In the genomic region with DNA sequence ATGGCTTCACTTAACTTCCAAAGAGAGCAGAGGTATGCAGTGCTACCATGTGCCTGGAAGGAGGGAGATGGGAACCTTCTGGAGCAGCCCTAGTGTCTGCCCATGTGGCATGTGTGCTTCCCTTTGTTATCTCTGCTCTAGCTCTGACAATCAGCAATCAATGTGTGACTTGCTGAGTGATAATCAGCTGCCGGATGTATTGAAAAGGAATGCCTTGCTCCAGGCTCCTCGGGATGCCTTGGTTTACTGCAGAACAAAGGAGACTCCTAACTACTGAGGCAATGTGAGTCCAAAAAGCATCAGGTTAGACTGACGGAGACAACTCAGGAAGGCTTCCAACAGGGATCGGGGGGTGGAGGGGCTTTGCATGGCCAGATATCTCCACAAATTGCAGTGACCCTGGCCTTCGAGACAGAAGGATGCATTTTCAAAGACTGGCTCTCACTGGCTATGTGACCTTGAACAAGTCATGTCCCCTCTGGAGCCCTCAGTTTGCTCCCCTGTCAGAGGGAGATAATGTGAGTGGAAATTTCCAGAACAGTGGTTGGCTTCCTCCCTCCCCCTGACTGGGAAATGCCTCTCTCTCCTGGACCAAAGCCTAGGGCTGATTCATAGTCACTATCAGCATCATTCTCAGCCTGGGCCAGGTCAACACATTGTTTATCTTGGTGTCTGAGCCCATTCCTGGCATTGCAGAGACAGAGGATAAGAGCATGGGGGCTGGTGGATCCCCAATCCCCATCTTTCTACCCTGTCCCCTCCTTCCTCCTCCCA, we compare ENCODE assay signal across 9 cellular contexts. TPM values are rescaled to one million over a fixed set of nuclear protein-coding genes. Genes with fewer than 3 reads are reported as not detected.
A peak's percentile ranks its signal among the peaks of the same experiment; 100 is the strongest.
DNase-seq lines count a peak whose midpoint lies in the region; ATAC-seq, FAIRE-seq and TF ChIP-seq lines count a peak whose summit lies in the region.
"Had no signal": no experiment of that assay in that cellular context is flagged by ENCODE, and none has a peak within 500 bp of the region (broad histone marks: within the 10 kb centered on the region; RNA-seq: fewer than 3 reads in every experiment).

No MANE protein-coding gene starts in this region.

- H4K91ac ChIP-seq in IMR-90 (ENCODE audit: insufficient read depth, low read depth, low read length), result peak overlapping the region; percentile 99
- H4K91ac ChIP-seq in H1 (replicated peaks; ENCODE audit: insufficient read length, low read length), result no peak overlapping the region

- peak overlapping the region; percentile 90 for H3K14ac ChIP-seq in IMR-90 (replicated peaks; ENCODE audit: low read depth, low read length)
- no peak overlapping the region for H3K14ac ChIP-seq in H1 (ENCODE audit: insufficient read length)

- no peak for TF ChIP-seq CTCF in IMR-90 (conservative IDR thresholded peaks at IDR 0.05; ENCODE audit: low read depth, low read length)
- no peak for TF ChIP-seq CTCF in H1 (IDR thresholded peaks at IDR 0.05; ENCODE audit: control extremely low read depth in 1 of 3, insufficient read depth in 1 of 3, low read depth in 1 of 3, low read length in 3 of 3)
- no peak for TF ChIP-seq CTCF in lower leg skin (IDR thresholded peaks at IDR 0.05)
- TF ChIP-seq CTCF in upper lobe of left lung (IDR thresholded peaks at IDR 0.05), result no peak
- no peak for TF ChIP-seq CTCF in MM.1S (IDR thresholded peaks at IDR 0.05; ENCODE audit: low read length)

- H3K4me1 ChIP-seq in IMR-90 (ENCODE audit: control insufficient read depth, insufficient read depth, low read length), result peaks cover 15% of the 10 kb centered on the region
- peaks cover 0 to 3% (median 0%) of the 10 kb centered on the region in 4 experiments; a peak in 2 of 7 replicates for H3K4me1 ChIP-seq in H1 (replicated peaks in 1 of 4; ENCODE audit: control insufficient read depth in 3 of 4, insufficient read depth in 4 of 4, low read length in 3 of 4)
- H3K4me1 ChIP-seq in upper lobe of left lung, result no peaks in the 10 kb centered on the region
- H3K4me1 ChIP-seq in MM.1S (ENCODE audit: low read length), result no peaks in the 10 kb centered on the region
- H3K4me1 ChIP-seq in small intestine (ENCODE audit: control insufficient read depth in 2 of 2, insufficient read depth in 1 of 2, low read depth in 1 of 2, low read length in 1 of 2), result no peaks in the 10 kb centered on the region

- dilution Hi-C loops in IMR-90 (cut with HindIII; ENCODE audit: low sequenced_read_pairs, unreplicated experiment), result no loop called here

- H4K8ac ChIP-seq in IMR-90 (ENCODE audit: low read depth in 2 of 2, low read length in 2 of 2) (peak overlapping the region; percentile 48 to 93; a peak in 3 of 4 replicates), H1 (ENCODE audit: extremely low read depth, insufficient read depth, low read length) (no peak overlapping the region)

- H3K18ac ChIP-seq in IMR-90 (ENCODE audit: low read depth, low read length), result peak overlapping the region; percentile 73
- H3K18ac ChIP-seq in H1 (ENCODE audit: extremely low read depth, low read length), result no peak overlapping the region

- no peak overlapping the region for H3K27ac Mint-ChIP-seq in stimulated activated effector memory CD8-positive, alpha-beta T cell treated with anti-CD3 and anti-CD28 coated beads, Interleukin-12 subunit alpha, Interleukin-12 subunit beta, amount 100 ng/mL, for 72 hours

- TF ChIP-seq EP300 in H1 (IDR thresholded peaks at IDR 0.05; ENCODE audit: borderline replicate concordance in 1 of 2, low read depth in 2 of 2, low read length in 2 of 2), result no peak
- no peak for TF ChIP-seq EP300 in upper lobe of left lung (IDR thresholded peaks at IDR 0.05)

- H2BK15ac ChIP-seq in IMR-90 (ENCODE audit: low read depth, low read length) (peak overlapping the region; percentile 99; the same call in 2 of the 3 replicates), H1 (ENCODE audit: low read length) (no peak overlapping the region)

- no peaks in the 10 kb centered on the region for H3F3A ChIP-seq in MM.1S (ENCODE audit: insufficient read depth, low read length)

- H3K27ac ChIP-seq in IMR-90 (ENCODE audit: insufficient read depth, low read length) (peak overlapping the region; percentile 82), H1 (ENCODE audit: low read depth, low read length) (no peak overlapping the region), upper lobe of left lung (no peak overlapping the region), MM.1S (ENCODE audit: low read length) (no peak overlapping the region), small intestine (ENCODE audit: low read depth in 1 of 2, low read length in 1 of 2) (no peak overlapping the region)

- POLR2A ChIA-PET in IMR-90 (lab: Charles Lee; ENCODE audit: unreplicated experiment), result no interaction called here
- POLR2A ChIA-PET in H1 (lab: Charles Lee; ENCODE audit: partially characterized antibody), result no interaction called here

- H3K9ac ChIP-seq in IMR-90 (ENCODE audit: low read depth, low read length) (no peak overlapping the region), H1 (replicated peaks in 1 of 4; ENCODE audit: extremely low read depth in 1 of 4, low read depth in 3 of 4, low read length in 3 of 4) (no peak overlapping the region; a peak in 1 of 7 replicates), MM.1S (ENCODE audit: low read length) (no peak overlapping the region)

- FAIRE-seq in H1 (lab: Jason Lieb, UNC) (no peak), small intestine (lab: Jason Lieb, UNC) (no peak)

- no peaks in the 10 kb centered on the region for H3K23me2 ChIP-seq in H1 (ENCODE audit: low read depth, low read length)

- H2AK5ac ChIP-seq in IMR-90 (ENCODE audit: low read depth, low read length) (peak overlapping the region; percentile 100), H1 (ENCODE audit: low read depth, low read length) (no peak overlapping the region)

- DNase-seq in IMR-90 (peak; percentile 96), H1 (ENCODE audit: low read depth in 1 of 2, low spot score in 2 of 2) (no peak), lower leg skin (ENCODE audit: low spot score in 2 of 2) (peak; percentile 67 to 83), upper lobe of left lung (no peak), MM.1S (no peak), small intestine (no peak)
- DNase-seq in stimulated activated effector memory CD8-positive, alpha-beta T cell treated with anti-CD3 and anti-CD28 coated beads, Interleukin-12 subunit alpha, Interleukin-12 subunit beta, amount 100 ng/mL, for 72 hours (ENCODE audit: low spot score in 2 of 2), result no peak
- DNase-seq: NCI-H510A had no signal

- ATAC-seq in IMR-90 (ENCODE audit: low read depth) (peak; percentile 90), upper lobe of left lung (ENCODE audit: low FRiP score in 2 of 2) (peak; percentile 70 to 86), GM18907 (IDR thresholded peaks at IDR 0.05; ENCODE audit: unreplicated experiment) (no peak)
- ATAC-seq in stimulated activated effector memory CD8-positive, alpha-beta T cell treated with anti-CD3 and anti-CD28 coated beads, Interleukin-12 subunit alpha, Interleukin-12 subunit beta, amount 100 ng/mL, for 72 hours, result no peak

- no peaks in the 10 kb centered on the region for H3K4me1 Mint-ChIP-seq in stimulated activated effector memory CD8-positive, alpha-beta T cell treated with anti-CD3 and anti-CD28 coated beads, Interleukin-12 subunit alpha, Interleukin-12 subunit beta, amount 100 ng/mL, for 72 hours

- H2BK5ac ChIP-seq in IMR-90 (ENCODE audit: low read depth, low read length, poor library complexity, severe bottlenecking), result peak overlapping the region; percentile 83
- no peak overlapping the region for H2BK5ac ChIP-seq in H1 (ENCODE audit: low read depth, low read length)

- intact Hi-C loops in IMR-90 (cut with micrococcal nuclease), result loop anchor here (1.0 kb wide), 1 partner anchor 237 kb away; no protein-coding TSS in a partner anchor
- intact Hi-C loops in lower leg skin (cut with DNase I; ENCODE audit: low total_unique reads), result no loop called here

- H4K5ac ChIP-seq in IMR-90 (ENCODE audit: low read depth, low read length) (peak overlapping the region; percentile 82), H1 (ENCODE audit: insufficient read length, low read depth, low read length) (no peak overlapping the region)

- H3K9me3 ChIP-seq in IMR-90 (ENCODE audit: control insufficient read depth, insufficient read depth, low read length), result peaks cover 3% of the 10 kb centered on the region
- peaks cover 0 to 12% of the 10 kb centered on the region in 2 experiments; a peak in 3 of 4 replicates for H3K9me3 ChIP-seq in H1 (ENCODE audit: insufficient read depth in 2 of 2, low read depth in 1 of 2, low read length in 1 of 2)
- peaks cover 0 to 6% (median 0%) of the 10 kb centered on the region in 4 donors for H3K9me3 ChIP-seq in upper lobe of left lung
- no peaks in the 10 kb centered on the region for H3K9me3 ChIP-seq in MM.1S (replicated peaks; ENCODE audit: insufficient read depth, low read length)
- H3K9me3 ChIP-seq in small intestine (ENCODE audit: control insufficient read depth, low read depth), result no peaks in the 10 kb centered on the region

- H2BK12ac ChIP-seq in H1 (ENCODE audit: low read depth, low read length), result no peak overlapping the region

- TF ChIP-seq RAD21 in IMR-90 (IDR thresholded peaks at IDR 0.05; ENCODE audit: low read length) (peak; percentile 12; the same call in 1 of the 2 replicates), H1 (IDR thresholded peaks at IDR 0.05 in 1 of 2, conservative IDR thresholded peaks at IDR 0.05 in 1 of 2; ENCODE audit: low read depth in 2 of 2, low read length in 2 of 2) (no peak)

- peaks cover 18% of the 10 kb centered on the region for H3K9me1 ChIP-seq in IMR-90 (ENCODE audit: insufficient read depth, low read length)

- TF ChIP-seq POLR2A in IMR-90 (IDR thresholded peaks at IDR 0.05; ENCODE audit: low read depth, low read length) (no peak), H1 (IDR thresholded peaks at IDR 0.05; ENCODE audit: control extremely low read depth in 1 of 2, low read depth in 2 of 2, low read length in 2 of 2) (no peak), lower leg skin (IDR thresholded peaks at IDR 0.05) (no peak), upper lobe of left lung (IDR thresholded peaks at IDR 0.05) (no peak)

- peak overlapping the region; percentile 99 for H3K4ac ChIP-seq in IMR-90 (ENCODE audit: low read depth, low read length)
- H3K4ac ChIP-seq in H1 (replicated peaks; ENCODE audit: insufficient read length, low read depth, low read length), result no peak overlapping the region

- H3K4me3 ChIP-seq in IMR-90 (ENCODE audit: insufficient read depth, low read depth, low read length) (no peak overlapping the region), H1 (ENCODE audit: extremely low read depth in 1 of 4, insufficient read depth in 2 of 4, low read depth in 3 of 4, low read length in 4 of 4) (no peak overlapping the region), lower leg skin (ENCODE audit: low read depth, poor library complexity, severe bottlenecking) (no peak overlapping the region), upper lobe of left lung (no peak overlapping the region), MM.1S (ENCODE audit: low read length) (no peak overlapping the region), small intestine (ENCODE audit: low read depth in 1 of 2, low read length in 2 of 2) (no peak overlapping the region)

- H3K36me3 ChIP-seq in IMR-90 (ENCODE audit: control insufficient read depth, insufficient read depth, low read length), result no peaks in the 10 kb centered on the region
- H3K36me3 ChIP-seq in H1 (ENCODE audit: control insufficient read depth in 2 of 4, insufficient read depth in 4 of 4, low read length in 3 of 4), result no peaks in the 10 kb centered on the region
- no peaks in the 10 kb centered on the region for H3K36me3 ChIP-seq in upper lobe of left lung
- no peaks in the 10 kb centered on the region for H3K36me3 ChIP-seq in MM.1S (replicated peaks; ENCODE audit: insufficient read depth, low read length)
- H3K36me3 ChIP-seq in small intestine (ENCODE audit: control insufficient read depth in 2 of 2, insufficient read depth in 2 of 2, low read length in 2 of 2), result no peaks in the 10 kb centered on the region

- H3K79me2 ChIP-seq in H1 (ENCODE audit: control insufficient read depth in 1 of 2, insufficient read depth in 2 of 2, low read length in 2 of 2) (no peaks in the 10 kb centered on the region), MM.1S (ENCODE audit: low read length) (no peaks in the 10 kb centered on the region)

- peak overlapping the region; percentile 85 for H3K23ac ChIP-seq in IMR-90 (ENCODE audit: low read depth, low read length)
- H3K23ac ChIP-seq in H1 (ENCODE audit: insufficient read length), result no peak overlapping the region

- no TSS peak for BruUV-seq in IMR-90 (replicated peaks; lab: Mats Ljungman, UMichigan)

- no peaks in the 10 kb centered on the region for H3K9me2 ChIP-seq in MM.1S (replicated peaks; ENCODE audit: insufficient read depth, low read length)

- in situ Hi-C loops in IMR-90 (cut with MboI; ENCODE audit: low sequenced_read_pairs), result no loop called here

- H2BK20ac ChIP-seq in IMR-90 (ENCODE audit: low read depth, low read length) (peak overlapping the region; percentile 99), H1 (ENCODE audit: low read length) (no peak overlapping the region)

- WGBS in IMR-90 (ENCODE audit: extremely low coverage in 2 of 2, insufficient read length in 1 of 2), 2 experiments, result 87% methylated on average over 3 of the region's 5 CpGs; no CpG with 5 or more reads in 1 of the 2 experiments
- WGBS in H1 (ENCODE audit: extremely low coverage in 1 of 2, insufficient coverage in 1 of 2, insufficient read length in 1 of 2, insufficient replicate concordance in 2 of 2, low coverage in 1 of 2, low lambda C conversion rate in 2 of 2, missing lambda C conversion rate in 1 of 2), 2 experiments, result 82% methylated on average over 5 of the region's 5 CpGs; no CpG with 5 or more reads in 1 of the 2 experiments
- 74 to 82% methylated on average over 5 of the region's 5 CpGs for WGBS in lower leg skin, 2 donors
- 61 to 76% methylated on average over 3 to 5 of the region's 5 CpGs for WGBS in upper lobe of left lung, 2 donors
- 49 to 68% (median 49%) methylated on average over 5 of the region's 5 CpGs for WGBS in small intestine, 3 donors

- no peak overlapping the region for H3K4me3 Mint-ChIP-seq in stimulated activated effector memory CD8-positive, alpha-beta T cell treated with anti-CD3 and anti-CD28 coated beads, Interleukin-12 subunit alpha, Interleukin-12 subunit beta, amount 100 ng/mL, for 72 hours

- CTCF ChIA-PET in IMR-90 (lab: Yijun Ruan, JAX) (no interaction called here), H1 (lab: Charles Lee; ENCODE audit: partially characterized antibody) (interaction anchor here (1.2 to 4.0 kb wide), 5 partner anchors 9 to 132 kb away, joined by 3 to 19 read pairs (median 6); no protein-coding TSS in a partner anchor)

- H3K56ac ChIP-seq in IMR-90 (ENCODE audit: extremely low read depth, insufficient read depth, low read length) (peak overlapping the region; percentile 51; the same call in 1 of the 2 replicates), H1 (replicated peaks; ENCODE audit: insufficient read length, low read depth, low read length) (no peak overlapping the region)

- H3K9me3 Mint-ChIP-seq in stimulated activated effector memory CD8-positive, alpha-beta T cell treated with anti-CD3 and anti-CD28 coated beads, Interleukin-12 subunit alpha, Interleukin-12 subunit beta, amount 100 ng/mL, for 72 hours, result no peaks in the 10 kb centered on the region

- peak overlapping the region; percentile 21 for H3K4me2 ChIP-seq in IMR-90 (ENCODE audit: low read depth, low read length)
- H3K4me2 ChIP-seq in H1 (ENCODE audit: insufficient read depth in 1 of 2, low read depth in 2 of 2, low read length in 2 of 2), result no peak overlapping the region
- H3K4me2 ChIP-seq in MM.1S (ENCODE audit: low read depth, low read length), result no peak overlapping the region

- H2AK9ac ChIP-seq in IMR-90 (replicated peaks; ENCODE audit: low read depth, low read length, poor library complexity), result peak overlapping the region; percentile 93

- H3K79me1 ChIP-seq in IMR-90 (ENCODE audit: low read depth in 1 of 2, low read length in 2 of 2), result no peaks in the 10 kb centered on the region
- H3K79me1 ChIP-seq in H1 (ENCODE audit: low read depth, low read length), result no peaks in the 10 kb centered on the region

- H2AFZ ChIP-seq in IMR-90 (replicated peaks; ENCODE audit: low read length, poor library complexity), result peak overlapping the region; percentile 86
- no peak overlapping the region; the same call in 1 of the 2 replicates for H2AFZ ChIP-seq in H1 (ENCODE audit: low read length)
- H2AFZ ChIP-seq in MM.1S (ENCODE audit: low read length), result no peak overlapping the region

- H3K27me3 ChIP-seq in IMR-90 (ENCODE audit: control insufficient read depth, insufficient read depth, low read length) (no peaks in the 10 kb centered on the region), H1 (replicated peaks in 1 of 4; ENCODE audit: control insufficient read depth in 3 of 4, extremely low read depth in 1 of 4, insufficient read depth in 3 of 4, low read length in 3 of 4) (no peaks in the 10 kb centered on the region), upper lobe of left lung (no peaks in the 10 kb centered on the region), MM.1S (replicated peaks; ENCODE audit: insufficient read depth, low read length) (no peaks in the 10 kb centered on the region), small intestine (ENCODE audit: control insufficient read depth in 2 of 2, insufficient read depth in 2 of 2, low read length in 2 of 2) (no peaks in the 10 kb centered on the region)

- no peaks in the 10 kb centered on the region for H3K36me3 Mint-ChIP-seq in stimulated activated effector memory CD8-positive, alpha-beta T cell treated with anti-CD3 and anti-CD28 coated beads, Interleukin-12 subunit alpha, Interleukin-12 subunit beta, amount 100 ng/mL, for 72 hours

- H2BK120ac ChIP-seq in IMR-90 (ENCODE audit: low read depth, low read length) (peak overlapping the region; percentile 98), H1 (replicated peaks; ENCODE audit: low read depth, low read length) (no peak overlapping the region)

- H4K20me1 ChIP-seq in IMR-90 (ENCODE audit: insufficient read depth, low read length) (no peaks in the 10 kb centered on the region), H1 (replicated peaks in 1 of 2; ENCODE audit: control insufficient read depth in 1 of 2, insufficient read depth in 2 of 2, low read length in 2 of 2) (no peaks in the 10 kb centered on the region), MM.1S (ENCODE audit: insufficient read depth, low read length) (no peaks in the 10 kb centered on the region)

RNA-seq across cellular contexts. Expression of a gene that starts 35.8 kb away (rescaled TPM):
- total RNA-seq in IMR-90 (2012; rRNA removed) (9.3 and 9.7 TPM in 2 replicates), lower leg skin (1 to 10 TPM in 3 of 4 donors, under 1 TPM in 1; 0.80 to 4.5 (median 2.3) TPM), upper lobe of left lung (1 to 10 TPM in 5 of 6 donors, under 1 TPM in 1; 0.79 to 9.0 (median 2.0) TPM)
- polyA plus RNA-seq in IMR-90 (2012; rRNA removed) (39.3 and 43.2 TPM in 2 replicates), H1 (2011; rRNA removed) (6.1 and 6.7 TPM in 2 replicates), small intestine (1 to 10 TPM; 1.3 to 3.0 (median 1.4) TPM)
- polyA plus RNA-seq in IMR-90 (2012; cell fraction: cytosol; rRNA removed), result 29.1 and 32.4 TPM in 2 replicates
- polyA plus RNA-seq in IMR-90 (2012; cell fraction: nucleus; rRNA removed; ENCODE audit: low replicate concordance), result 24.4 and 27.5 TPM in 2 replicates
- 3.4 and 4.7 TPM in 2 replicates for total RNA-seq in H1 (2021; fragmentation: NEBNext Ultra II Directional; extraction: Animal tissue kit (Norgen Biotek cat#: 25700))
- 3.5 TPM for polyA plus RNA-seq in H1 (2011; cell fraction: cytosol; rRNA removed)
- 5.4 TPM for polyA plus RNA-seq in H1 (2011; cell fraction: nucleus; rRNA removed)
- 3.8 to 5.5 TPM (median 4.8 TPM) in 4 replicates for polyA plus RNA-seq in H1 (2012, experiment 1 of 2)
- polyA plus RNA-seq in H1 (2012, experiment 2 of 2), result 3.7 TPM
- polyA plus RNA-seq in H1 (2013, experiment 1 of 2), result 2.4 TPM
- polyA plus RNA-seq in H1 (2013, experiment 2 of 2), result 2.2 TPM
- 4.0 TPM in 2 replicates for polyA minus RNA-seq in H1 (2011; rRNA and poly(A)+ RNA removed)
- polyA minus RNA-seq in H1 (2011; cell fraction: cytosol; rRNA and poly(A)+ RNA removed), result 2.9 TPM
- polyA minus RNA-seq in H1 (2011; cell fraction: nucleus; rRNA and poly(A)+ RNA removed), result 2.2 TPM

Comparison
In these comparisons a context has a peak if more than half of its experiments do, and no peak if none do; other contexts are left out.
1. ATAC-seq: peak in IMR-90 (single experiment) and upper lobe of left lung (2 of 2); none in stimulated activated effector memory CD8-positive, alpha-beta T cell treated with anti-CD3 and anti-CD28 coated beads, Interleukin-12 subunit alpha, Interleukin-12 subunit beta, amount 100 ng/mL, for 72 hours (single experiment) and GM18907 (single experiment).
2. DNase-seq: peak in IMR-90 (single experiment) and lower leg skin (2 of 2); none in H1 (0 of 2), upper lobe of left lung (0 of 2), stimulated activated effector memory CD8-positive, alpha-beta T cell treated with anti-CD3 and anti-CD28 coated beads, Interleukin-12 subunit alpha, Interleukin-12 subunit beta, amount 100 ng/mL, for 72 hours (0 of 2), MM.1S (single experiment) and small intestine (single experiment).